ENCODE assay signal across 11 cellular contexts in genomic region chr17:66549731-66550207, GRCh38.
DNase-seq lines count a peak whose midpoint lies in the region; ATAC-seq, FAIRE-seq and TF ChIP-seq lines count a peak whose summit lies in the region.
"Had no signal": no experiment of that assay in that cellular context is flagged by ENCODE, and none has a peak within 500 bp of the region (broad histone marks: within the 10 kb centered on the region; RNA-seq: fewer than 3 reads in every experiment).

No MANE protein-coding gene starts in this region.

- H3K4me3 ChIP-seq in HUES64 (ENCODE audit: low read length) (0 out of 2 replicates have a peak overlapping the region, but pooled peaks have one; percentile 11), bronchial epithelial cell (ENCODE audit: low read depth, low read length) (no peak overlapping the region), mesenchymal stem cell (ENCODE audit: insufficient read depth in 1 of 2, low read depth in 1 of 2, low read length in 2 of 2) (no peak overlapping the region), MG63 (no peak overlapping the region), pancreas (no peak overlapping the region)

- peak overlapping the region; percentile 78 for H2BK5ac ChIP-seq in mesenchymal stem cell (ENCODE audit: low read depth, low read length, poor library complexity, severe bottlenecking)

- H3K9me3 ChIP-seq in CD4-positive, alpha-beta T cell (ENCODE audit: control insufficient read depth, low read length): no peaks in the 10 kb centered on the region
- H3K9me3 ChIP-seq in HUES64 (ENCODE audit: insufficient read depth, low read depth, low read length): peaks cover 3% of the 10 kb centered on the region; the same call in 1 of the 2 replicates
- H3K9me3 ChIP-seq in mesenchymal stem cell (ENCODE audit: control insufficient read depth, low read length): peaks cover 10% of the 10 kb centered on the region
- peaks cover 22% of the 10 kb centered on the region for H3K9me3 ChIP-seq in MG63
- H3K9me3 ChIP-seq in pancreas: no peaks in the 10 kb centered on the region

- no peaks in the 10 kb centered on the region for H3K9me3 Mint-ChIP-seq in CD4-positive, alpha-beta T cell

- H4K8ac ChIP-seq in mesenchymal stem cell (ENCODE audit: low read length): peak overlapping the region; percentile 27

- no peaks in the 10 kb centered on the region for H3K36me3 ChIP-seq in HUES64 (ENCODE audit: insufficient read depth, low read length)
- H3K36me3 ChIP-seq in bronchial epithelial cell (ENCODE audit: control insufficient read depth, insufficient read depth, low read length): no peaks in the 10 kb centered on the region
- no peaks in the 10 kb centered on the region for H3K36me3 ChIP-seq in mesenchymal stem cell (ENCODE audit: control insufficient read depth in 1 of 2, insufficient read depth in 2 of 2, low read depth in 1 of 2, low read length in 2 of 2)
- H3K36me3 ChIP-seq in MG63: peaks cover 4% of the 10 kb centered on the region; the same call in 1 of the 2 replicates
- H3K36me3 ChIP-seq in pancreas: no peaks in the 10 kb centered on the region

- DNase-seq in CD4-positive, alpha-beta T cell: no peak
- DNase-seq in bronchial epithelial cell (ENCODE audit: low read depth) (peak; percentile 30), mesenchymal stem cell (peak; percentile 82), MG63 (no peak), pancreas (no peak)
- DNase-seq: activated CD4-positive, alpha-beta T cell treated with anti-CD3 and anti-CD28 coated beads for 1 hour; anterior cingulate cortex; MV-4-11 had no signal

- H2BK120ac ChIP-seq in mesenchymal stem cell (ENCODE audit: low read depth, low read length): no peak overlapping the region

- H3K9ac ChIP-seq in HUES64 (ENCODE audit: low read depth, low read length): peak overlapping the region; percentile 62; the same call in 1 of the 2 replicates
- peak overlapping the region; percentile 15 for H3K9ac ChIP-seq in mesenchymal stem cell (ENCODE audit: low read length)

- no peak overlapping the region for H3K14ac ChIP-seq in mesenchymal stem cell (ENCODE audit: low read length in 2 of 2)

- no peak overlapping the region for H2BK15ac ChIP-seq in mesenchymal stem cell (ENCODE audit: low read depth, poor library complexity, severe bottlenecking)

- H3K23ac ChIP-seq in mesenchymal stem cell (ENCODE audit: low read length in 2 of 2): no peak overlapping the region

- peak overlapping the region; percentile 24 for H3K27ac Mint-ChIP-seq in CD4-positive, alpha-beta T cell

- peaks cover 29% of the 10 kb centered on the region for H3K79me1 ChIP-seq in mesenchymal stem cell (replicated peaks; ENCODE audit: low read length, poor library complexity, severe bottlenecking)

- POLR2A ChIA-PET in CD4-positive, alpha-beta T cell (lab: Charles Lee): no interaction called here

- 38% methylated on average over 5 of the region's 5 CpGs for WGBS in HUES64
- WGBS in mesenchymal stem cell: 7% methylated on average over 5 of the region's 5 CpGs
- 85 to 87% methylated on average over 5 of the region's 5 CpGs for WGBS in pancreas, 2 donors

- no peaks in the 10 kb centered on the region for H3K27me3 ChIP-seq in CD4-positive, alpha-beta T cell (ENCODE audit: control insufficient read depth, insufficient read depth, low read length)
- H3K27me3 ChIP-seq in HUES64 (ENCODE audit: insufficient read depth, low read length): no peaks in the 10 kb centered on the region
- H3K27me3 ChIP-seq in bronchial epithelial cell (ENCODE audit: control insufficient read depth, insufficient read depth, low read length): no peaks in the 10 kb centered on the region
- no peaks in the 10 kb centered on the region for H3K27me3 ChIP-seq in mesenchymal stem cell (ENCODE audit: control insufficient read depth in 1 of 2, insufficient read depth in 1 of 2, low read length in 2 of 2)
- H3K27me3 ChIP-seq in MG63: no peaks in the 10 kb centered on the region
- H3K27me3 ChIP-seq in pancreas: no peaks in the 10 kb centered on the region

- peaks cover 30% of the 10 kb centered on the region for H3K4me1 ChIP-seq in HUES64 (ENCODE audit: insufficient read depth, low read length)
- peaks cover 21% of the 10 kb centered on the region for H3K4me1 ChIP-seq in mesenchymal stem cell (ENCODE audit: control insufficient read depth, insufficient read depth, low read depth, low read length)
- H3K4me1 ChIP-seq in pancreas: peaks cover 0 to 15% (median 0%) of the 10 kb centered on the region in 3 donors

- H3K27me3 Mint-ChIP-seq in CD4-positive, alpha-beta T cell: no peaks in the 10 kb centered on the region

- H3K18ac ChIP-seq in mesenchymal stem cell (ENCODE audit: low read depth in 1 of 2, low read length in 2 of 2): peak overlapping the region in 1 of 2 experiments; percentile 63

- peaks cover 48% of the 10 kb centered on the region for H3K36me3 Mint-ChIP-seq in CD4-positive, alpha-beta T cell (ENCODE audit: low read depth)

- CTCF ChIA-PET in CD4-positive, alpha-beta T cell (lab: Charles Lee): no interaction called here

- FAIRE-seq in bronchial epithelial cell (lab: Jason Lieb, UNC): no peak
- no peak for FAIRE-seq in pancreas (lab: Jason Lieb, UNC)

- intact Hi-C loops in CD4-positive, alpha-beta T cell (cut with DNase I, micrococcal nuclease): no loop called here
- intact Hi-C loops in pancreas (cut with DNase I): no loop called here

- peak overlapping the region in 1 of 2 experiments; percentile 21 for H2BK12ac ChIP-seq in mesenchymal stem cell (ENCODE audit: low read length in 2 of 2)

- H3K4me2 ChIP-seq in mesenchymal stem cell (ENCODE audit: low read length, poor library complexity, severe bottlenecking): peak overlapping the region; percentile 12

- H3K4ac ChIP-seq in mesenchymal stem cell (ENCODE audit: low read depth in 1 of 2, low read length in 2 of 2): peak overlapping the region in 1 of 2 experiments; percentile 68

- no peak for TF ChIP-seq CTCF in CD4-positive, alpha-beta T cell (IDR thresholded peaks at IDR 0.05)
- TF ChIP-seq CTCF in bronchial epithelial cell (IDR thresholded peaks at IDR 0.05; ENCODE audit: insufficient read depth, low read length, severe bottlenecking): no peak
- TF ChIP-seq CTCF in pancreas (IDR thresholded peaks at IDR 0.05): no peak

- H3K4me3 Mint-ChIP-seq in CD4-positive, alpha-beta T cell: no peak overlapping the region

- no peak for ATAC-seq in CD4-positive, alpha-beta T cell (ENCODE audit: poor library complexity)
- ATAC-seq in HG02973 (IDR thresholded peaks at IDR 0.05; ENCODE audit: unreplicated experiment) (no peak), pancreas (no peak), HG03108 (IDR thresholded peaks at IDR 0.05; ENCODE audit: unreplicated experiment) (no peak)

- no peak overlapping the region for H3K27ac ChIP-seq in CD4-positive, alpha-beta T cell (ENCODE audit: low read depth, low read length)
- H3K27ac ChIP-seq in HUES64 (ENCODE audit: low read depth, low read length) (peak overlapping the region; percentile 97), mesenchymal stem cell (ENCODE audit: low read length, poor library complexity, severe bottlenecking) (peak overlapping the region; percentile 98), pancreas (no peak overlapping the region)

- H2AFZ ChIP-seq in mesenchymal stem cell (ENCODE audit: low read depth, low read length): no peak overlapping the region

- peaks cover 63% of the 10 kb centered on the region for H3K4me1 Mint-ChIP-seq in CD4-positive, alpha-beta T cell (ENCODE audit: low read depth)

- no peak overlapping the region for H4K91ac ChIP-seq in mesenchymal stem cell (ENCODE audit: low read length)

- peak overlapping the region; percentile 95 for H2AK5ac ChIP-seq in mesenchymal stem cell (ENCODE audit: low read length, severe bottlenecking)

Comparison
In these comparisons a context has a peak if more than half of its experiments do, and no peak if none do; other contexts are left out.
1. DNase-seq: peak in bronchial epithelial cell (single experiment) and mesenchymal stem cell (single experiment); none in CD4-positive, alpha-beta T cell (0 of 10), MG63 (single experiment) and pancreas (0 of 6).
2. H3K27ac ChIP-seq: peak in HUES64 (single experiment) and mesenchymal stem cell (single experiment); none in CD4-positive, alpha-beta T cell (single experiment) and pancreas (0 of 4).